24 cellular contexts compared by ENCODE assay signal in genomic region chr13:43797154-43797553, GRCh38. TPM values are rescaled to one million over a fixed set of nuclear protein-coding genes. Genes with fewer than 3 reads are reported as not detected.
"Had no signal": no experiment of that assay in that cellular context is flagged by ENCODE, and none has a peak within 500 bp of the region (broad histone marks: within the 10 kb centered on the region; RNA-seq: fewer than 3 reads in every experiment).

No MANE protein-coding gene starts in this region.

- H3K4me3 Mint-ChIP-seq: activated naive CD4-positive, alpha-beta T cell treated with anti-CD3 and anti-CD28 coated beads, Interleukin-2, amount 50 U/mL, for 24 hours; mesothelial cell of epicardium; naive thymus-derived CD8-positive, alpha-beta T cell; stimulated activated naive B cell treated with anti-CD40 and anti-IgM and Interleukin-4, amounts not matched to agents 10 μg/mL and 1 μg/mL and 100 μg/mL, for 72 hours; T-helper 17 cell had no signal

- H3K4me3 ChIP-seq: breast epithelium, colonic mucosa, esophagus squamous epithelium, gastrocnemius medialis, left ventricle myocardium inferior, sigmoid colon, SK-N-MC, smooth muscle cell, thyroid gland, upper lobe of right lung had no signal

- H3K27me3 ChIP-seq: breast epithelium, colonic mucosa, gastrocnemius medialis, sigmoid colon, thyroid gland, upper lobe of right lung had no signal

- H3K27me3 Mint-ChIP-seq: progenitor cell of endocrine pancreas had no signal

- DNase-seq: activated CD4-positive, alpha-beta T cell treated with anti-CD3 and anti-CD28 coated beads for 1 hour; activated CD8-positive, alpha-beta memory T cell treated with anti-CD3 and anti-CD28 coated beads, Interleukin-2, amount 50 U/mL, for 4 hours; activated effector memory CD4-positive, alpha-beta T cell treated with Interleukin-2 at 50 U/mL for 16 hours; amniotic stem cell; colonic mucosa; esophagus squamous epithelium; gastrocnemius medialis; left ventricle myocardium inferior; naive thymus-derived CD8-positive, alpha-beta T cell; retina; SHP77 treated with DMSO at 0.1 percent for 48 hours; sigmoid colon; stimulated activated CD4-positive, alpha-beta T cell treated with anti-CD3 and anti-CD28 coated beads, Interleukin-15, amount 100 ng/mL, for 24 hours; stimulated activated naive B cell treated with anti-CD40 and anti-IgM and Interleukin-4, amounts not matched to agents 10 μg/mL and 1 μg/mL and 100 μg/mL, for 72 hours; SW 1271; T-helper 17 cell; thyroid gland; upper lobe of right lung had no signal

- H3K27ac ChIP-seq: breast epithelium, colonic mucosa, esophagus squamous epithelium, gastrocnemius medialis, left ventricle myocardium inferior, sigmoid colon, SK-N-MC, thyroid gland, upper lobe of right lung had no signal

- H3K9me3 Mint-ChIP-seq: activated naive CD4-positive, alpha-beta T cell treated with anti-CD3 and anti-CD28 coated beads, Interleukin-2, amount 50 U/mL, for 24 hours; mesothelial cell of epicardium; naive thymus-derived CD8-positive, alpha-beta T cell; stimulated activated naive B cell treated with anti-CD40 and anti-IgM and Interleukin-4, amounts not matched to agents 10 μg/mL and 1 μg/mL and 100 μg/mL, for 72 hours had no signal

- H3K4me2 ChIP-seq: smooth muscle cell had no signal

- H3K4me1 ChIP-seq: breast epithelium, colonic mucosa, esophagus squamous epithelium, gastrocnemius medialis, sigmoid colon, thyroid gland, upper lobe of right lung had no signal

- H3K4me1 Mint-ChIP-seq: naive thymus-derived CD8-positive, alpha-beta T cell; stimulated activated naive B cell treated with anti-CD40 and anti-IgM and Interleukin-4, amounts not matched to agents 10 μg/mL and 1 μg/mL and 100 μg/mL, for 72 hours had no signal

- H3K36me3 ChIP-seq: breast epithelium, colonic mucosa, esophagus squamous epithelium, gastrocnemius medialis, left ventricle myocardium inferior, sigmoid colon, thyroid gland, upper lobe of right lung had no signal

- H3K9me3 ChIP-seq: breast epithelium, colonic mucosa, esophagus squamous epithelium, gastrocnemius medialis, left ventricle myocardium inferior, sigmoid colon, thyroid gland, upper lobe of right lung had no signal

- H3K27ac Mint-ChIP-seq: activated naive CD4-positive, alpha-beta T cell treated with anti-CD3 and anti-CD28 coated beads, Interleukin-2, amount 50 U/mL, for 24 hours; mesothelial cell of epicardium; naive thymus-derived CD8-positive, alpha-beta T cell; progenitor cell of endocrine pancreas; stimulated activated naive B cell treated with anti-CD40 and anti-IgM and Interleukin-4, amounts not matched to agents 10 μg/mL and 1 μg/mL and 100 μg/mL, for 72 hours; T-helper 17 cell had no signal

- H3K36me3 Mint-ChIP-seq: activated naive CD4-positive, alpha-beta T cell treated with anti-CD3 and anti-CD28 coated beads, Interleukin-2, amount 50 U/mL, for 24 hours; mesothelial cell of epicardium; naive thymus-derived CD8-positive, alpha-beta T cell; stimulated activated naive B cell treated with anti-CD40 and anti-IgM and Interleukin-4, amounts not matched to agents 10 μg/mL and 1 μg/mL and 100 μg/mL, for 72 hours had no signal

RNA-seq across cellular contexts. Expression of gene ENOX1, which starts 10.4 kb away (rescaled TPM):
- total RNA-seq: naive thymus-derived CD8-positive, alpha-beta T cell; T-helper 17 cell had no signal
- polyA plus RNA-seq: naive thymus-derived CD8-positive, alpha-beta T cell had no signal
